ENCODE assay signal across 8 cellular contexts in genomic region chr18:31723998-31724711, GRCh38. TPM values are rescaled to one million over a fixed set of nuclear protein-coding genes. Genes with fewer than 3 reads are reported as not detected.
DNase-seq lines count a peak whose midpoint lies in the region; ATAC-seq and TF ChIP-seq lines count a peak whose summit lies in the region.

No MANE protein-coding gene starts in this region.

- no peaks in the 10 kb centered on the region for H3K36me3 ChIP-seq in thoracic aorta

- DNase-seq in activated CD4-positive, alpha-beta T cell treated with anti-CD3 and anti-CD28 coated beads, Interleukin-2, amount 10 ng/mL, durations not matched to agents 7 days and 5 days: no peak
- no peak for DNase-seq in activated CD4-positive, alpha-beta T cell treated with anti-CD3 and anti-CD28 coated beads, Interleukin-2, amount 50 U/mL, for 1 hour
- DNase-seq in activated naive CD8-positive, alpha-beta T cell treated with anti-CD3 and anti-CD28 coated beads, Interleukin-2, amount 10 ng/mL, durations not matched to agents 7 days and 5 days: peak; percentile 30
- peak in 1 of 2 donors; percentile 20 for DNase-seq in left colon
- DNase-seq in thoracic aorta (ENCODE audit: low spot score): no peak
- DNase-seq in dermis blood vessel endothelial cell: no peak
- no peak for DNase-seq in NCI-H446 (lab: John Stamatoyannopoulos, UW)

- H3K36me3 Mint-ChIP-seq in activated CD4-positive, alpha-beta T cell treated with anti-CD3 and anti-CD28 coated beads, Interleukin-2, amount 10 ng/mL, durations not matched to agents 7 days and 5 days (ENCODE audit: low read depth): peaks cover 3% of the 10 kb centered on the region
- no peaks in the 10 kb centered on the region for H3K36me3 Mint-ChIP-seq in activated naive CD8-positive, alpha-beta T cell treated with anti-CD3 and anti-CD28 coated beads, Interleukin-2, amount 10 ng/mL, durations not matched to agents 7 days and 5 days

- peaks cover 4% of the 10 kb centered on the region for H3K4me1 Mint-ChIP-seq in activated CD4-positive, alpha-beta T cell treated with anti-CD3 and anti-CD28 coated beads, Interleukin-2, amount 10 ng/mL, durations not matched to agents 7 days and 5 days
- peaks cover 5% of the 10 kb centered on the region for H3K4me1 Mint-ChIP-seq in activated naive CD8-positive, alpha-beta T cell treated with anti-CD3 and anti-CD28 coated beads, Interleukin-2, amount 10 ng/mL, durations not matched to agents 7 days and 5 days

- peak overlapping the region; percentile 85 for H3K4me3 ChIP-seq in thoracic aorta

- peak overlapping the region; percentile 62 to 76 for H3K27ac ChIP-seq in thoracic aorta

- H3K9me3 ChIP-seq in thoracic aorta: no peaks in the 10 kb centered on the region

- H3K27me3 Mint-ChIP-seq in activated CD4-positive, alpha-beta T cell treated with anti-CD3 and anti-CD28 coated beads, Interleukin-2, amount 10 ng/mL, durations not matched to agents 7 days and 5 days: peaks cover 27% of the 10 kb centered on the region
- peaks cover 32% of the 10 kb centered on the region for H3K27me3 Mint-ChIP-seq in activated naive CD8-positive, alpha-beta T cell treated with anti-CD3 and anti-CD28 coated beads, Interleukin-2, amount 10 ng/mL, durations not matched to agents 7 days and 5 days

- H3K27ac Mint-ChIP-seq in activated CD4-positive, alpha-beta T cell treated with anti-CD3 and anti-CD28 coated beads, Interleukin-2, amount 10 ng/mL, durations not matched to agents 7 days and 5 days: no peak overlapping the region
- no peak overlapping the region for H3K27ac Mint-ChIP-seq in activated naive CD8-positive, alpha-beta T cell treated with anti-CD3 and anti-CD28 coated beads, Interleukin-2, amount 10 ng/mL, durations not matched to agents 7 days and 5 days

- H3K4me3 Mint-ChIP-seq in activated CD4-positive, alpha-beta T cell treated with anti-CD3 and anti-CD28 coated beads, Interleukin-2, amount 10 ng/mL, durations not matched to agents 7 days and 5 days: peak overlapping the region; percentile 55
- peak overlapping the region; percentile 73 for H3K4me3 Mint-ChIP-seq in activated naive CD8-positive, alpha-beta T cell treated with anti-CD3 and anti-CD28 coated beads, Interleukin-2, amount 10 ng/mL, durations not matched to agents 7 days and 5 days

- intact Hi-C loops in left colon (cut with DNase I, micrococcal nuclease): loop anchor here in 1 of 2 donors (5.0 kb wide), 1 partner anchor 167 kb away; no protein-coding TSS in a partner anchor

- H3K9me3 Mint-ChIP-seq in activated CD4-positive, alpha-beta T cell treated with anti-CD3 and anti-CD28 coated beads, Interleukin-2, amount 10 ng/mL, durations not matched to agents 7 days and 5 days: peaks cover 5% of the 10 kb centered on the region
- peaks cover 4% of the 10 kb centered on the region for H3K9me3 Mint-ChIP-seq in activated naive CD8-positive, alpha-beta T cell treated with anti-CD3 and anti-CD28 coated beads, Interleukin-2, amount 10 ng/mL, durations not matched to agents 7 days and 5 days

- POLR2A ChIA-PET in activated CD4-positive, alpha-beta T cell treated with anti-CD3 and anti-CD28 coated beads, Interleukin-2, amount 10 ng/mL, durations not matched to agents 7 days and 5 days (lab: Charles Lee): no interaction called here
- POLR2A ChIA-PET in activated naive CD8-positive, alpha-beta T cell treated with anti-CD3 and anti-CD28 coated beads, Interleukin-2, amount 10 ng/mL, durations not matched to agents 7 days and 5 days (lab: Charles Lee): no interaction called here

- no peak for ATAC-seq in activated naive CD8-positive, alpha-beta T cell treated with anti-CD3 and anti-CD28 coated beads, Interleukin-2, amount 10 ng/mL, durations not matched to agents 7 days and 5 days (ENCODE audit: low read depth)
- ATAC-seq in left colon: peak; percentile 45
- peak; percentile 41 for ATAC-seq in thoracic aorta (ENCODE audit: insufficient number of reproducible peaks, low FRiP score, low read depth)
- ATAC-seq in GM18907 (IDR thresholded peaks at IDR 0.05; ENCODE audit: unreplicated experiment): no peak

- no peak for TF ChIP-seq CTCF in thoracic aorta (IDR thresholded peaks at IDR 0.05)

- H3K4me1 ChIP-seq in thoracic aorta (ENCODE audit: control insufficient read depth in 1 of 2, low read depth in 2 of 2): peaks cover 0 to 15% of the 10 kb centered on the region in 2 donors

- peaks cover 4% of the 10 kb centered on the region for H3K27me3 ChIP-seq in thoracic aorta (replicated peaks; ENCODE audit: insufficient read depth)

- CTCF ChIA-PET in activated CD4-positive, alpha-beta T cell treated with anti-CD3 and anti-CD28 coated beads, Interleukin-2, amount 10 ng/mL, durations not matched to agents 7 days and 5 days (lab: Charles Lee): interaction anchor here (1.0 to 1.1 kb wide), 2 partner anchors 7 to 9 kb away, joined by 3 read pairs; no protein-coding TSS in a partner anchor

RNA-seq across cellular contexts. Expression of gene SLC25A52, which starts 36.5 kb away (rescaled TPM):
- total RNA-seq in activated CD4-positive, alpha-beta T cell treated with anti-CD3 and anti-CD28 coated beads, Interleukin-2, amount 10 ng/mL, durations not matched to agents 7 days and 5 days: not detected
- total RNA-seq in activated naive CD8-positive, alpha-beta T cell treated with anti-CD3 and anti-CD28 coated beads, Interleukin-2, amount 10 ng/mL, durations not matched to agents 7 days and 5 days: under 1 TPM in 1 of 2 experiments, not detected in 1; 0.28 TPM
- total RNA-seq in left colon: not detected
- not detected for total RNA-seq in thoracic aorta
- total RNA-seq in dermis blood vessel endothelial cell: not detected in 2 replicates

RNA-seq across cellular contexts. Expression of gene B4GALT6, which starts 39.8 kb away (rescaled TPM):
- total RNA-seq in activated CD4-positive, alpha-beta T cell treated with anti-CD3 and anti-CD28 coated beads, Interleukin-2, amount 10 ng/mL, durations not matched to agents 7 days and 5 days: 1 to 10 TPM; 1.1 to 2.0 TPM
- under 1 TPM; 0.48 to 0.58 TPM for total RNA-seq in activated naive CD8-positive, alpha-beta T cell treated with anti-CD3 and anti-CD28 coated beads, Interleukin-2, amount 10 ng/mL, durations not matched to agents 7 days and 5 days
- total RNA-seq in left colon (1 to 10 TPM; 5.2 to 6.0 TPM), thoracic aorta (1 to 10 TPM in 1 of 2 donors, under 1 TPM in 1; 0.95 to 3.0 TPM), dermis blood vessel endothelial cell (3.4 and 6.6 TPM in 2 replicates)

Comparison
In these comparisons a context has a peak if more than half of its experiments do, and no peak if none do; other contexts are left out.
1. ATAC-seq: peak in left colon (single experiment) and thoracic aorta (single experiment); none in activated naive CD8-positive, alpha-beta T cell treated with anti-CD3 and anti-CD28 coated beads, Interleukin-2, amount 10 ng/mL, durations not matched to agents 7 days and 5 days (single experiment) and GM18907 (single experiment).